In the genomic region with DNA sequence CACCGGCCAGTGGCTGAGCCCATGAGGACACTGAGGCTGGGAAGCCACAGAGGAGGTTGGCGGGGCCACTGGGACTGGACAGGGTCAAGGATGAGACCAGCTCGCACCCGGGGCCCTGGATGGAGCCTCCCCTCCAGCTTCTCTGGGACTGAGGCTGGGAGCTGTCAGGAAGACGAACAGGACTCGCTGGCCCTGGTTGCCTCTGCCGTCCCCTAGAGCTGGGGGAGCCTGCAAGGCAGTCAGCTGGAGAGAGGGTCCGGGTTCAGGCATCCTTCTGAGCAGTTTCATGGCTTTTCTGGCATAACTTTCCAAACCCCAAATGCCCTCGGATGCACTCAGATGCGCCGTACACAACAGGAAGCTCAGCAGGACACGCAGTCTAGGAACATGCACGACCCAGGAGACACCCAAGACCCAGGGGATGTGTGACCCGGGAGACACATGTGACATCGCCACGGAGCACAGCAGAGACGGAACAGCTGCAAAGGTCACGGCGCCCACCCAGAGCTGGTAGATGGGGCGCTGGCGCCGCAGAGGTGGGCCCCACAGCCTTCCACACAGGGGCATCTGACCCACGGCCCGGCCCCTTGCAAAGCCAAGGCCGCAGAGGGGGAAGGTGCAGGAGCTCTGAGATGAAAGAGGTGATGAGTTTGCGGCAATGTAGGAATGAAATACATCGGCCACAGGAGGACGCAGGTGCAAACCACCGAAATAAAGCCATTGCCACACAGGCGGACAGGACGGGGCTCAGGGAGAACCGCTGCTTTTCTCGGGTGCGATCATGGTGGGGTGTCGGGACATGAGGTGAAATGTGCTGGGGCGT, we compare ENCODE assay signal across 13 cellular contexts. TPM values are rescaled to one million over a fixed set of nuclear protein-coding genes. Genes with fewer than 3 reads are reported as not detected.
A peak's percentile ranks its signal among the peaks of the same experiment; 100 is the strongest.
DNase-seq lines count a peak whose midpoint lies in the region; TF ChIP-seq lines count a peak whose summit lies in the region.
"Had no signal": no experiment of that assay in that cellular context is flagged by ENCODE, and none has a peak within 500 bp of the region (broad histone marks: within the 10 kb centered on the region; RNA-seq: fewer than 3 reads in every experiment).

No MANE protein-coding gene starts in this region.

- H3K4me3 Mint-ChIP-seq in glutamatergic neuron (ENCODE audit: unreplicated experiment) (peak overlapping the region; percentile 30), progenitor cell of endocrine pancreas (ENCODE audit: low read depth) (no peak overlapping the region)
- H3K4me3 Mint-ChIP-seq: CD4-positive, alpha-beta T cell had no signal

- H3K4me2 ChIP-seq in BLaER1: peak overlapping the region; percentile 75

- H3K27me3 Mint-ChIP-seq in glutamatergic neuron (ENCODE audit: unreplicated experiment) (peaks cover 15% of the 10 kb centered on the region), progenitor cell of endocrine pancreas (peaks cover 11% of the 10 kb centered on the region)

- H3K36me3 Mint-ChIP-seq in glutamatergic neuron (ENCODE audit: unreplicated experiment) (no peaks in the 10 kb centered on the region), progenitor cell of endocrine pancreas (ENCODE audit: insufficient read depth) (no peaks in the 10 kb centered on the region)

- peak overlapping the region; percentile 72 for H3K27ac Mint-ChIP-seq in glutamatergic neuron (ENCODE audit: unreplicated experiment)
- peak overlapping the region; percentile 74 for H3K27ac Mint-ChIP-seq in progenitor cell of endocrine pancreas
- H3K27ac Mint-ChIP-seq: CD4-positive, alpha-beta T cell had no signal

- H3K9me3 Mint-ChIP-seq in glutamatergic neuron (ENCODE audit: unreplicated experiment): peaks cover 19% of the 10 kb centered on the region
- H3K9me3 Mint-ChIP-seq in progenitor cell of endocrine pancreas (ENCODE audit: low read depth): no peaks in the 10 kb centered on the region
- H3K9me3 Mint-ChIP-seq: CD4-positive, alpha-beta T cell had no signal

- peaks cover 58% of the 10 kb centered on the region for H4K20me1 ChIP-seq in BLaER1

- DNase-seq in glutamatergic neuron (peak; percentile 16), progenitor cell of endocrine pancreas (ENCODE audit: low spot score, unreplicated experiment) (no peak), NCI-H1930 (lab: John Stamatoyannopoulos, UW) (no peak), middle frontal gyrus (ENCODE audit: extremely low spot score, low spot score) (no peak), dermis blood vessel endothelial cell (no peak)
- DNase-seq: NCI-H2171 had no signal

- H3K27ac ChIP-seq in BLaER1 (no peak overlapping the region), HEK293 (ENCODE audit: extremely low read depth, low read depth, low read length) (no peak overlapping the region)
- H3K27ac ChIP-seq: body of pancreas, pancreas, VCaP had no signal

- H3K9ac ChIP-seq in BLaER1: no peak overlapping the region

- POLR2A ChIA-PET in HEK293 (lab: Yijun Ruan, JAX): interaction anchor here (0.8 kb wide), 1 partner anchor 217 kb away, joined by 3 read pairs; the partner anchor contains the start of genes BRD9 and TRIP13

- CTCF ChIA-PET in HEK293 (lab: Yijun Ruan, JAX): interaction anchor here (0.7 kb wide), 1 partner anchor 498 kb away, joined by 3 read pairs; no protein-coding TSS in a partner anchor

- H3K4me1 ChIP-seq in BLaER1 (peaks cover 48% of the 10 kb centered on the region), HEK293 (ENCODE audit: control insufficient read depth, insufficient read depth, low read length) (peaks cover 19% of the 10 kb centered on the region)

- TF ChIP-seq CTCF in HEK293 (tag by site-specific recombination; IDR thresholded peaks at IDR 0.05) (no peak), glutamatergic neuron (IDR thresholded peaks at IDR 0.05; ENCODE audit: partially characterized antibody, unreplicated experiment) (no peak), progenitor cell of endocrine pancreas (IDR thresholded peaks at IDR 0.05; ENCODE audit: unreplicated experiment) (no peak)

- H3K4me1 Mint-ChIP-seq in glutamatergic neuron (ENCODE audit: low read depth, unreplicated experiment) (peaks cover 5% of the 10 kb centered on the region), progenitor cell of endocrine pancreas (ENCODE audit: low read depth) (peaks cover 7% of the 10 kb centered on the region)

- H3K27me3 ChIP-seq in BLaER1: 0 out of 2 replicates have a peak, but pooled peaks cover 3% of the 10 kb centered on the region
- H3K27me3 ChIP-seq: body of pancreas, pancreas had no signal

- no peak overlapping the region for H3K4me3 ChIP-seq in BLaER1
- H3K4me3 ChIP-seq in HEK293 (ENCODE audit: low read depth, low read length): no peak overlapping the region
- H3K4me3 ChIP-seq: body of pancreas, lung, pancreas had no signal

- H3K36me3 ChIP-seq in BLaER1: no peaks in the 10 kb centered on the region
- peaks cover 0 to 4% of the 10 kb centered on the region in 2 experiments; a peak in 1 of 3 replicates for H3K36me3 ChIP-seq in HEK293 (ENCODE audit: control insufficient read depth in 2 of 2, insufficient read depth in 1 of 2, low read length in 2 of 2)
- H3K36me3 ChIP-seq: pancreas had no signal

- no peaks in the 10 kb centered on the region for H3K9me3 ChIP-seq in BLaER1
- no peaks in the 10 kb centered on the region for H3K9me3 ChIP-seq in HEK293 (ENCODE audit: control insufficient read depth, insufficient read depth, low read depth, low read length)
- H3K9me3 ChIP-seq: body of pancreas, pancreas had no signal

TF ChIP-seq in HEK293, 187 proteins besides CTCF, POLR2A, EP300 and RAD21:
- no peak for TF ChIP-seq SCRT1 (tag by site-specific recombination; IDR thresholded peaks at IDR 0.05; ENCODE audit: borderline replicate concordance)
- TF ChIP-seq PRDM10 (tag by site-specific recombination; IDR thresholded peaks at IDR 0.05): no peak
- no peak for TF ChIP-seq GLI4 (tag by site-specific recombination; IDR thresholded peaks at IDR 0.05)
- TF ChIP-seq ZNF692 (tag by site-specific recombination; IDR thresholded peaks at IDR 0.05): 0 out of 2 replicates have a peak, but pooled peaks have one; percentile 18
- TF ChIP-seq BCL11A (tag by site-specific recombination; IDR thresholded peaks at IDR 0.05; ENCODE audit: low read depth): no peak
- no peak for TF ChIP-seq ZNF585B (tag by site-specific recombination; IDR thresholded peaks at IDR 0.05)
- TF ChIP-seq ZNF239 (tag by site-specific recombination; IDR thresholded peaks at IDR 0.05): no peak
- no peak for TF ChIP-seq ZNF311 (tag by site-specific recombination; IDR thresholded peaks at IDR 0.05; ENCODE audit: borderline replicate concordance)
- 0 out of 2 replicates have a peak, but pooled peaks have one; percentile 13 for TF ChIP-seq GLIS1 (tag by site-specific recombination; IDR thresholded peaks at IDR 0.05)
- TF ChIP-seq ZSCAN30 (tag by site-specific recombination; IDR thresholded peaks at IDR 0.05): no peak
- no peak for TF ChIP-seq SALL2 (tag by site-specific recombination; IDR thresholded peaks at IDR 0.05; ENCODE audit: borderline replicate concordance)
- TF ChIP-seq ZNF830 (tag by site-specific recombination; IDR thresholded peaks at IDR 0.05; ENCODE audit: low read depth): no peak
- TF ChIP-seq SP2 (tag by site-specific recombination; IDR thresholded peaks at IDR 0.05): no peak
- TF ChIP-seq ZNF768 (tag by site-specific recombination; IDR thresholded peaks at IDR 0.05): no peak
TF ChIP-seq in HEK293: peak in this region for 2.

RNA-seq across cellular contexts. Expression of gene TPPP, which starts 17.1 kb away (rescaled TPM):
- total RNA-seq in glutamatergic neuron (ENCODE audit: unreplicated experiment) (44.5 TPM), progenitor cell of endocrine pancreas (2.6 and 2.9 TPM in 2 replicates), dermis blood vessel endothelial cell (under 0.01 and 0.14 TPM in 2 replicates)

Comparison
In these comparisons a context has a peak if more than half of its experiments do, and no peak if none do; other contexts are left out.
1. RNA of gene TPPP, which starts 17.1 kb away (total RNA-seq): 44.5 TPM in glutamatergic neuron (single experiment); 2.6 to 2.9 TPM in progenitor cell of endocrine pancreas and under 0.01 to 0.14 TPM in dermis blood vessel endothelial cell; every median in the first group is over 10 times any median in the second.